In the genomic region with DNA sequence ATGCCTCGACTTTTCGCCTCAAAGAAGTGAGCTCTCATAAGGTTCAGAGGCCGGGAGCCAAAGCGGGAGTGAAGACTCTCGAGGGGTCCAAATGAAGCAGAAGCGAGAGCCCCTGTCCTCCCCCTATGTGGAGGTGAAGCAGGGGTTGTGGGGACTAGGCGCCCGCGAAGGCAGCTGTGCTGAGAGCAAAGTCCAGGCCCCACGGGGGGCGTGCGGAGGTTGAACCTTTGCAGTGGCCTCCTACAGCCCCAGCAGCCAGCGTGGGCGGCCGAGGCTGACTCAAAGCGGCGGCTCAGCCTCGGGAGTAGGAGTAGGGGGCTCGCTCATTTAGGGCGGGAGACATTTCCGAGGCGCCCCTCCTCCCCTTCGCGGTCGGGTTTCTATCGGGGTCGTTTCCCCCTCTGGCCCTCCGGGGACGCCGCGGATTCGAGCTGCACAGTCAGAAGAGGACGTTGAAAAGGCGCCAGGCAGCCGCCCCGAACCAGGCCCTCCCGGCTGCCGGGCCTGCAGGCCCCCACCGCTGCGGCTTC, we compare ENCODE assay signal across 9 cellular contexts. TPM values are rescaled to one million over a fixed set of nuclear protein-coding genes. Genes with fewer than 3 reads are reported as not detected.
DNase-seq lines count a peak whose midpoint lies in the region; ATAC-seq and FAIRE-seq lines count a peak whose summit lies in the region.
"Had no signal": no experiment of that assay in that cellular context is flagged by ENCODE, and none has a peak within 500 bp of the region (broad histone marks: within the 10 kb centered on the region; RNA-seq: fewer than 3 reads in every experiment).

No MANE protein-coding gene starts in this region.

- H3K27me3 Mint-ChIP-seq in activated T-helper 2 cell treated with anti-CD3 and anti-CD28 coated beads, Interferon-gamma antibody, Interleukin-2, Interleukin-4, amounts not matched to agents 10 μg/mL and 5 μg/mL and 100 μg/mL, durations not matched to agents 14 hours and 24 hours and 36 hours (ENCODE audit: low read depth): peaks cover 4% of the 10 kb centered on the region
- H3K27me3 Mint-ChIP-seq: activated naive CD4-positive, alpha-beta T cell treated with anti-CD3 and anti-CD28 coated beads, Interleukin-2, amount 50 U/mL, for 24 hours had no signal

- peak overlapping the region; percentile 62 for H3K4me3 ChIP-seq in iPS-15b (ENCODE audit: low read depth, low read length)

- peak; percentile 33 for ATAC-seq in GM21447 (IDR thresholded peaks at IDR 0.05; ENCODE audit: unreplicated experiment)

- peak overlapping the region; percentile 56 for H3K27ac Mint-ChIP-seq in activated T-helper 2 cell treated with anti-CD3 and anti-CD28 coated beads, Interferon-gamma antibody, Interleukin-2, Interleukin-4, amounts not matched to agents 10 μg/mL and 5 μg/mL and 100 μg/mL, durations not matched to agents 14 hours and 24 hours and 36 hours

- no peaks in the 10 kb centered on the region for H3K36me3 ChIP-seq in iPS-15b (ENCODE audit: control insufficient read depth, insufficient read depth, low read length)

- no peaks in the 10 kb centered on the region for H3K9me3 ChIP-seq in iPS-15b (ENCODE audit: control insufficient read depth, insufficient read depth, low read length)

- DNase-seq in ELR (ENCODE audit: low read depth): peak; percentile 59
- DNase-seq in HTR-8/SVneo (ENCODE audit: insufficient read length, low spot score): peak; percentile 43
- DNase-seq in activated T-helper 2 cell treated with anti-CD3 and anti-CD28 coated beads, Interferon-gamma antibody, Interleukin-2, Interleukin-4, amounts not matched to agents 10 μg/mL and 5 μg/mL and 100 μg/mL, durations not matched to agents 14 hours and 24 hours and 36 hours (ENCODE audit: low spot score): no peak
- peak; percentile 53 to 56 for DNase-seq in stimulated activated CD4-positive, alpha-beta T cell treated with anti-CD3 and anti-CD28 coated beads, Interleukin-1b, Interleukin-23, amount 100 ng/mL, for 4 hours (ENCODE audit: low read depth in 2 of 2)
- DNase-seq in NCI-H1105 treated with DMSO at 0.1 percent for 48 hours (lab: John Stamatoyannopoulos, UW): no peak
- no peak for DNase-seq in cortex of kidney (lab: John Stamatoyannopoulos, UW)

- FAIRE-seq in HTR-8/SVneo (lab: Jason Lieb, UNC): no peak

- H3K4me1 Mint-ChIP-seq in activated T-helper 2 cell treated with anti-CD3 and anti-CD28 coated beads, Interferon-gamma antibody, Interleukin-2, Interleukin-4, amounts not matched to agents 10 μg/mL and 5 μg/mL and 100 μg/mL, durations not matched to agents 14 hours and 24 hours and 36 hours (ENCODE audit: low read depth): peaks cover 35% of the 10 kb centered on the region

- H3K4me3 Mint-ChIP-seq in activated T-helper 2 cell treated with anti-CD3 and anti-CD28 coated beads, Interferon-gamma antibody, Interleukin-2, Interleukin-4, amounts not matched to agents 10 μg/mL and 5 μg/mL and 100 μg/mL, durations not matched to agents 14 hours and 24 hours and 36 hours (ENCODE audit: low read depth): no peak overlapping the region

- peak overlapping the region; percentile 56 for H3K9ac ChIP-seq in iPS-15b (ENCODE audit: low read depth, low read length)

- peaks cover 21% of the 10 kb centered on the region for H3K4me1 ChIP-seq in iPS-15b (ENCODE audit: control insufficient read depth, insufficient read depth, low read length)

- intact Hi-C loops in activated T-helper 2 cell treated with anti-CD3 and anti-CD28 coated beads, Interferon-gamma antibody, Interleukin-2, Interleukin-4, amounts not matched to agents 10 μg/mL and 5 μg/mL and 100 μg/mL, durations not matched to agents 14 hours and 24 hours and 36 hours (cut with micrococcal nuclease): loop anchor here (2.0 to 5.0 kb wide), 4 partner anchors 130 to 912 kb away; a partner anchor contains a TSS

- no peaks in the 10 kb centered on the region for H3K36me3 Mint-ChIP-seq in activated T-helper 2 cell treated with anti-CD3 and anti-CD28 coated beads, Interferon-gamma antibody, Interleukin-2, Interleukin-4, amounts not matched to agents 10 μg/mL and 5 μg/mL and 100 μg/mL, durations not matched to agents 14 hours and 24 hours and 36 hours (ENCODE audit: low read depth)
- H3K36me3 Mint-ChIP-seq: activated naive CD4-positive, alpha-beta T cell treated with anti-CD3 and anti-CD28 coated beads, Interleukin-2, amount 50 U/mL, for 24 hours had no signal

- peaks cover 7% of the 10 kb centered on the region for H3K27me3 ChIP-seq in iPS-15b (ENCODE audit: control insufficient read depth, insufficient read depth, low read length)

- H3K9me3 Mint-ChIP-seq in activated T-helper 2 cell treated with anti-CD3 and anti-CD28 coated beads, Interferon-gamma antibody, Interleukin-2, Interleukin-4, amounts not matched to agents 10 μg/mL and 5 μg/mL and 100 μg/mL, durations not matched to agents 14 hours and 24 hours and 36 hours: no peaks in the 10 kb centered on the region
- H3K9me3 Mint-ChIP-seq: activated naive CD4-positive, alpha-beta T cell treated with anti-CD3 and anti-CD28 coated beads, Interleukin-2, amount 50 U/mL, for 24 hours had no signal

RNA-seq across cellular contexts. Expression of a gene that starts 0.5 kb away (rescaled TPM):
- 37.8 and 47.4 TPM in 2 replicates for total RNA-seq in activated T-helper 2 cell treated with anti-CD3 and anti-CD28 coated beads, Interferon-gamma antibody, Interleukin-2, Interleukin-4, amounts not matched to agents 10 μg/mL and 5 μg/mL and 100 μg/mL, durations not matched to agents 14 hours and 24 hours and 36 hours

Comparison
In these comparisons a context has a peak if more than half of its experiments do, and no peak if none do; other contexts are left out.
1. DNase-seq: peak in ELR (single experiment), HTR-8/SVneo (single experiment) and stimulated activated CD4-positive, alpha-beta T cell treated with anti-CD3 and anti-CD28 coated beads, Interleukin-1b, Interleukin-23, amount 100 ng/mL, for 4 hours (2 of 2); none in activated T-helper 2 cell treated with anti-CD3 and anti-CD28 coated beads, Interferon-gamma antibody, Interleukin-2, Interleukin-4, amounts not matched to agents 10 μg/mL and 5 μg/mL and 100 μg/mL, durations not matched to agents 14 hours and 24 hours and 36 hours (single experiment), NCI-H1105 treated with DMSO at 0.1 percent for 48 hours (single experiment) and cortex of kidney (single experiment).